15 cellular contexts compared by ENCODE assay signal in the genomic region with DNA sequence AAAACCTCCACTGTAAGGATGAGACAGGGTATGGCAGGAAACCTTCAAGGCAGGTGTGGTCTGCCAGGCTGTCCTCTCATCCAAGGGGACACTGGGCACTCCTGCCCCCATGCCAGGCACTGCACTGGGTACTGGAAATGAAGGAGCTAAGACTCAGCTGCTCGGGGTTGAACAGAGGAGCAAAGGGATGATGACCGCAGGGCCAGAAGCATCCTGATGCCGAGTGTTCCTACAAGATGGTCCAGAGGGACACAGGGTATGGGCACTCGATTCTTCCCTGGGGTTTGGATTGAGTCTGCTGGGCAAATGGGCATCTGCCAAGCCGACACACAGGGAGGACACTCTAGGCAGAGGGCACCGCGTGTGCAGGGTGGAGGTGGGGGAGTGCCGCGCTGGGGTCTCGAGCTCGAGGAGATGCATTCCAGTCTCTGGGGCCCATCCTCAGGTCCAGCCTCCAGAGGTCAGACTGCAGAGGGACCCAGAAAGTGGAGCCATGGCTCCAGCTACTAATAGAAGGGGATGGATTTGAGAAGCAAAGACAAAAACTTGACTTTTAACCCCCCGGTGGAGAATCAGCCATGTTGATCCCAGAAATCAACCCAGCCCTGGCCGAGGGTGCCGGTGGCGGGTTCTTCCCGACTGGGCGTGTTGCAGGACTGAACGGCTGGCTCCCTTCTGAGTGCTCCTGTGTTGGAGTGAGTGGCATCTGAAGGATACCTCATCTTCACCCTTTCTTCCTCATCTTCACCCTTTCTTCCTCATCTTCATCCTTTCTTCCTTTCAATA.
"Had no signal": no experiment of that assay in that cellular context is flagged by ENCODE, and none has a peak within 500 bp of the region (broad histone marks: within the 10 kb centered on the region; RNA-seq: fewer than 3 reads in every experiment).

No MANE protein-coding gene starts in this region.

- H3K4me3 ChIP-seq: Peyer's patch, SJSA1, SK-N-MC had no signal

- ATAC-seq: PC-3 had no signal

- DNase-seq: KBM-7, MV-4-11, NCI-H1048, NCI-H1436 treated with DMSO at 0.1 percent for 48 hours, NCI-H187 treated with DMSO at 0.1 percent for 48 hours, NCI-H226, NCI-H446, NCI-H524 treated with DMSO at 0.1 percent for 48 hours, PC-3, Peyer's patch, Right ventricle myocardium superior, SIG-M5 had no signal

- H3K27ac ChIP-seq: HL-60, Peyer's patch, SJSA1, SK-N-MC had no signal

- H3K4me1 ChIP-seq: Peyer's patch, SJSA1 had no signal

- H3K27me3 ChIP-seq: Peyer's patch, SJSA1 had no signal

- H3K9me3 ChIP-seq: Peyer's patch, SJSA1 had no signal

- H3K36me3 ChIP-seq: Peyer's patch, SJSA1 had no signal
